Comparison of ENCODE assay signal across 1 cellular context in the genomic region with DNA sequence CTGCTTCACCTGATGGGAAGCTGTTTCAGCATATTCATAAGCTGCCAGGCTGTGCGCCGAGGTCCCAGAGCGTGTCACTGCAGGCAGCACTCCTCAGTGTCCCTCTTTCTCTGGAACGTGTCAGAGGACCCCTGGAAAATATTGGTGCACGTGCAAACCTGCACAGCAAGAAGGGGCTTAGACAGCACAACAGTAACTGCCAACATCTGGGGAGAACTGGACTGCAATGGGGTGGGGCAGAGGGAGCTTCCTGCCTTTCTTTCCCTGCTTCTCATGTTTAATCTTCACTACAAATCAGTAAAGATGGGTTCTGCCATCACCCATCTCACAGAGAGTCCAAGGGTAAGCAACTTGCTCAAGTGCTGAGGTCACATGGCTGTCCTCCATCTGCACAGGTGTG.
TF ChIP-seq lines count a peak whose summit lies in the region.

No MANE protein-coding gene starts in this region.

TF ChIP-seq in H1, 55 proteins besides CTCF, POLR2A, EP300 and RAD21 (continued from another document):
- TF ChIP-seq FOSL1 (IDR thresholded peaks at IDR 0.05; ENCODE audit: insufficient read depth, low read depth, low read length), result no peak
- TF ChIP-seq CHD2 (IDR thresholded peaks at IDR 0.05; ENCODE audit: low read length), result no peak
- no peak for TF ChIP-seq MAX (IDR thresholded peaks at IDR 0.05)
